ENCODE assay signal across 8 cellular contexts in the genomic region with DNA sequence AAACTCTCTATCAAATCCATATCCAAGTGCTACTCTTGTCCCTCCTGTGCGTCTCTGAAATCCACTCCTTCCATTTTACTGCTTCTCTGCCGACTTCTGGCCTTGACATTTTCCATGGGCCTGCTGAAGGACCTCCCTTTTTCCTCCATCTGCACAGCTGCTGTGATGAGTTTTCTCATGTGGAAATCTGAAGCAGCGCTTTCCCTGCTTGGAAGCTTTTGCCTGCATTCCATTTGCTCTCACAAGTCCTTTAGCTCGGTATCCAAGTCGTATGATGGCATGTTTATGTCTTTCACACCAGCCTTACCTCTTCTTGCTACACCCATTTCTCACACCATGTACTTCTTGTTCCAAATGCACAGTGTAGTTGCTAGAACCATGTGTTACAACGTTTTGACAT.
"Had no signal": no experiment of that assay in that cellular context is flagged by ENCODE, and none has a peak within 500 bp of the region (broad histone marks: within the 10 kb centered on the region; RNA-seq: fewer than 3 reads in every experiment).

No MANE protein-coding gene starts in this region.

- H3K4me2 ChIP-seq: GM23338 had no signal

- H3K9me3 ChIP-seq: HAP-1 had no signal

- ATAC-seq: GM23338, HCT116, HepG2 had no signal

- H2AFZ ChIP-seq: GM23338 had no signal

- FAIRE-seq: HepG2 had no signal

- H3K36me3 ChIP-seq: HAP-1 had no signal

- H3K4me3 ChIP-seq: GM23338, HAP-1 had no signal

- H3K27ac ChIP-seq: HL-60 had no signal

- H3K4me1 ChIP-seq: HAP-1 had no signal

- DNase-seq: H7, HFFc6, KG1 had no signal
